Comparison of ENCODE assay signal across 17 cellular contexts in genomic region chr5:74196233-74196632, GRCh38.
DNase-seq lines count a peak whose midpoint lies in the region; ATAC-seq and TF ChIP-seq lines count a peak whose summit lies in the region.
"Had no signal": no experiment of that assay in that cellular context is flagged by ENCODE, and none has a peak within 500 bp of the region (broad histone marks: within the 10 kb centered on the region; RNA-seq: fewer than 3 reads in every experiment).

No MANE protein-coding gene starts in this region.

- ATAC-seq in GM18505 (IDR thresholded peaks at IDR 0.05; ENCODE audit: unreplicated experiment) (peak; percentile 76), GM19468 (IDR thresholded peaks at IDR 0.05; ENCODE audit: extremely low read depth, unreplicated experiment) (peak; percentile 46), HG02885 (IDR thresholded peaks at IDR 0.05; ENCODE audit: poor library complexity, unreplicated experiment) (peak; percentile 93)
- no peak for ATAC-seq in CD8-positive, alpha-beta T cell
- ATAC-seq: foreskin keratinocyte, HCT116, natural killer cell, Panc1 had no signal

- intact Hi-C loops in CD8-positive, alpha-beta T cell (cut with DNase I, micrococcal nuclease), result no loop called here
- intact Hi-C loops in posterior vena cava (cut with DNase I), result no loop called here

- CTCF ChIA-PET in CD8-positive, alpha-beta T cell (lab: Charles Lee), result no interaction called here

- H3K4me3 Mint-ChIP-seq in CD8-positive, alpha-beta T cell, result no peak overlapping the region
- H3K4me3 Mint-ChIP-seq: natural killer cell, type B pancreatic cell had no signal

- no peaks in the 10 kb centered on the region for H3K36me3 Mint-ChIP-seq in CD8-positive, alpha-beta T cell
- H3K36me3 Mint-ChIP-seq: natural killer cell, type B pancreatic cell had no signal

- H3K9me3 Mint-ChIP-seq in CD8-positive, alpha-beta T cell, result no peaks in the 10 kb centered on the region
- H3K9me3 Mint-ChIP-seq: natural killer cell had no signal

- POLR2A ChIA-PET in CD8-positive, alpha-beta T cell (lab: Charles Lee), result no interaction called here

- TF ChIP-seq POLR2A in GM18505 (IDR thresholded peaks at IDR 0.05; ENCODE audit: borderline replicate concordance, extremely low read depth, insufficient read depth, insufficient read length), result no peak

- no peak overlapping the region for H3K27ac ChIP-seq in CD8-positive, alpha-beta T cell (ENCODE audit: low read depth, low read length)
- H3K27ac ChIP-seq: foreskin keratinocyte had no signal

- no peaks in the 10 kb centered on the region for H3K27me3 ChIP-seq in CD8-positive, alpha-beta T cell (ENCODE audit: insufficient read depth, low read length)
- no peaks in the 10 kb centered on the region for H3K27me3 ChIP-seq in MG63
- H3K27me3 ChIP-seq: BE2C, foreskin keratinocyte had no signal

- no peaks in the 10 kb centered on the region for H3K9me3 ChIP-seq in CD8-positive, alpha-beta T cell (ENCODE audit: low read length)
- H3K9me3 ChIP-seq in MG63, result no peaks in the 10 kb centered on the region
- H3K9me3 ChIP-seq: BE2C had no signal

- no peak overlapping the region for H3K27ac Mint-ChIP-seq in CD8-positive, alpha-beta T cell
- H3K27ac Mint-ChIP-seq: natural killer cell, type B pancreatic cell had no signal

- peaks cover 9% of the 10 kb centered on the region for H3K27me3 Mint-ChIP-seq in CD8-positive, alpha-beta T cell (ENCODE audit: low read depth)
- H3K27me3 Mint-ChIP-seq: type B pancreatic cell had no signal

- no peaks in the 10 kb centered on the region for H3K4me1 Mint-ChIP-seq in CD8-positive, alpha-beta T cell (ENCODE audit: low read depth)
- H3K4me1 Mint-ChIP-seq: natural killer cell had no signal

- no peak overlapping the region for H3K4me3 ChIP-seq in CD8-positive, alpha-beta T cell (ENCODE audit: low read depth, low read length)
- H3K4me3 ChIP-seq in MG63, result no peak overlapping the region

- no peaks in the 10 kb centered on the region for H3K36me3 ChIP-seq in CD8-positive, alpha-beta T cell (ENCODE audit: insufficient read depth, low read length)
- no peaks in the 10 kb centered on the region for H3K36me3 ChIP-seq in MG63
- H3K36me3 ChIP-seq: BE2C had no signal

- H3K4me1 ChIP-seq in CD8-positive, alpha-beta T cell (ENCODE audit: insufficient read depth, low read length), result no peaks in the 10 kb centered on the region

- TF ChIP-seq CTCF in CD8-positive, alpha-beta T cell (IDR thresholded peaks at IDR 0.05), result no peak

- DNase-seq in MV-4-11 (lab: John Stamatoyannopoulos, UW) (peak; percentile 55), MG63 (no peak), dermis blood vessel endothelial cell (no peak), posterior vena cava (ENCODE audit: low spot score) (no peak)
- no peak for DNase-seq in CD8-positive, alpha-beta T cell
- DNase-seq: BE2C, foreskin keratinocyte, IMR-90, kidney, natural killer cell, NCI-H2029 treated with DMSO at 0.1 percent for 48 hours had no signal
